Comparison of ENCODE assay signal across 9 cellular contexts in genomic region chr6:108805611-108806181, GRCh38. TPM values are rescaled to one million over a fixed set of nuclear protein-coding genes. Genes with fewer than 3 reads are reported as not detected.
DNase-seq lines count a peak whose midpoint lies in the region; ATAC-seq and TF ChIP-seq lines count a peak whose summit lies in the region.
"Had no signal": no experiment of that assay in that cellular context is flagged by ENCODE, and none has a peak within 500 bp of the region (broad histone marks: within the 10 kb centered on the region; RNA-seq: fewer than 3 reads in every experiment).

No MANE protein-coding gene starts in this region.

- H3K27ac ChIP-seq in BLaER1 treated with 17β-estradiol and CSF1 and Interleukin-3, amounts not matched to agents 10 nM and 100 nM: peak overlapping the region in 5 of 11 experiments; percentile 55 to 70 (median 59); a peak in 8 of 22 replicates
- no peak overlapping the region for H3K27ac ChIP-seq in CD8-positive, alpha-beta memory T cell (ENCODE audit: low read depth, low read length)
- H3K27ac ChIP-seq in dorsolateral prefrontal cortex: peak overlapping the region in 20 of 59 donors; percentile 2 to 76 (median 26)

- no peaks in the 10 kb centered on the region for H4K20me1 ChIP-seq in BLaER1 treated with 17β-estradiol and CSF1 and Interleukin-3, amounts not matched to agents 10 nM and 100 nM

- DNase-seq in SK-N-DZ (ENCODE audit: low spot score): peak; percentile 46
- DNase-seq in CD8-positive, alpha-beta memory T cell: no peak
- no peak for DNase-seq in EL
- DNase-seq in activated CD4-positive, alpha-beta T cell treated with anti-CD3 and anti-CD28 coated beads for 1 hour: no peak
- DNase-seq in dorsolateral prefrontal cortex: no peak

- no peak for TF ChIP-seq CTCF in dorsolateral prefrontal cortex (IDR thresholded peaks at IDR 0.05 in 54 of 56, conservative IDR thresholded peaks at IDR 0.05 in 2 of 56; ENCODE audit: low read depth in 1 of 56, partially characterized antibody in 56 of 56)

- no peaks in the 10 kb centered on the region for H3K36me3 ChIP-seq in BLaER1 treated with 17β-estradiol and CSF1 and Interleukin-3, amounts not matched to agents 10 nM and 100 nM
- H3K36me3 ChIP-seq in CD8-positive, alpha-beta memory T cell (ENCODE audit: insufficient read depth, low read length): no peaks in the 10 kb centered on the region

- no peaks in the 10 kb centered on the region for H3K27me3 ChIP-seq in BLaER1 treated with 17β-estradiol and CSF1 and Interleukin-3, amounts not matched to agents 10 nM and 100 nM
- H3K27me3 ChIP-seq in CD8-positive, alpha-beta memory T cell (ENCODE audit: insufficient read depth, low read length, poor library complexity, severe bottlenecking): no peaks in the 10 kb centered on the region
- no peaks in the 10 kb centered on the region for H3K27me3 ChIP-seq in dorsolateral prefrontal cortex

- H3K4me2 ChIP-seq in BLaER1 treated with 17β-estradiol and CSF1 and Interleukin-3, amounts not matched to agents 10 nM and 100 nM: peak overlapping the region in 7 of 11 experiments; percentile 0 to 79 (median 40); a peak in 10 of 22 replicates

- peaks cover 0 to 1% of the 10 kb centered on the region in 2 donors for H3K27me3 Mint-ChIP-seq in CD8-positive, alpha-beta memory T cell

- H3K4me1 Mint-ChIP-seq in CD8-positive, alpha-beta memory T cell: peaks cover 8 to 19% (median 17%) of the 10 kb centered on the region in 3 donors

- peak overlapping the region in 2 of 8 donors; percentile 19 to 26 for H3K27ac Mint-ChIP-seq in CD8-positive, alpha-beta memory T cell

- peaks cover 0 to 41% (median 6%) of the 10 kb centered on the region in 10 experiments; a peak in 11 of 20 replicates for H3K4me1 ChIP-seq in BLaER1 treated with 17β-estradiol and CSF1 and Interleukin-3, amounts not matched to agents 10 nM and 100 nM
- no peaks in the 10 kb centered on the region for H3K4me1 ChIP-seq in CD8-positive, alpha-beta memory T cell (ENCODE audit: insufficient read depth, low read length)

- POLR2A ChIA-PET in CD8-positive, alpha-beta memory T cell (lab: Charles Lee): interaction anchor here (0.6 kb wide), 1 partner anchor 982 kb away, joined by 3 read pairs; the partner anchor contains the start of gene SCML4

- H3K9ac ChIP-seq in BLaER1 treated with 17β-estradiol and CSF1 and Interleukin-3, amounts not matched to agents 10 nM and 100 nM: peak overlapping the region in 2 of 11 experiments; percentile 20 to 47; a peak in 2 of 22 replicates

- no peaks in the 10 kb centered on the region for H3K36me3 Mint-ChIP-seq in CD8-positive, alpha-beta memory T cell

- H3K9me3 ChIP-seq in BLaER1 treated with 17β-estradiol and CSF1 and Interleukin-3, amounts not matched to agents 10 nM and 100 nM (replicated peaks in 1 of 11): no peaks in the 10 kb centered on the region
- H3K9me3 ChIP-seq in CD8-positive, alpha-beta memory T cell (ENCODE audit: low read length): no peaks in the 10 kb centered on the region

- H3K4me3 Mint-ChIP-seq in CD8-positive, alpha-beta memory T cell: no peak overlapping the region
- H3K4me3 Mint-ChIP-seq: neural crest cell had no signal

- CTCF ChIA-PET in CD8-positive, alpha-beta memory T cell (lab: Charles Lee): interaction anchor here (1.2 kb wide), 1 partner anchor 18 kb away, joined by 3 read pairs; no protein-coding TSS in a partner anchor

- H3K4me3 ChIP-seq in BLaER1 treated with 17β-estradiol and CSF1 and Interleukin-3, amounts not matched to agents 10 nM and 100 nM: no peak overlapping the region
- H3K4me3 ChIP-seq in CD8-positive, alpha-beta memory T cell (ENCODE audit: low read length): no peak overlapping the region
- H3K4me3 ChIP-seq in dorsolateral prefrontal cortex: no peak overlapping the region

- H3K9me3 Mint-ChIP-seq in CD8-positive, alpha-beta memory T cell: no peaks in the 10 kb centered on the region
- H3K9me3 Mint-ChIP-seq: neural crest cell had no signal

- ATAC-seq in GM19372 (IDR thresholded peaks at IDR 0.05; ENCODE audit: low read depth, unreplicated experiment): peak; percentile 85
- ATAC-seq in HG03064 (IDR thresholded peaks at IDR 0.05; ENCODE audit: low read depth, unreplicated experiment): peak; percentile 78

- intact Hi-C loops in dorsolateral prefrontal cortex (cut with DNase I): no loop called here

RNA-seq across cellular contexts. Expression of gene ARMC2, which starts 42.5 kb away (rescaled TPM):
- 1.7 and 3.3 TPM in 2 replicates for polyA plus RNA-seq in SK-N-DZ (2014; cell fraction: cytosol; rRNA removed)
- 2.2 and 9.2 TPM in 2 replicates for polyA plus RNA-seq in SK-N-DZ (2014; cell fraction: nucleus; rRNA removed)
- 1 to 10 TPM; 6.2 to 6.7 TPM for total RNA-seq in CD8-positive, alpha-beta memory T cell
- polyA plus RNA-seq in CD8-positive, alpha-beta memory T cell: 6.1 TPM
- total RNA-seq in dorsolateral prefrontal cortex: 10 to 100 TPM; 21.4 to 65.7 (median 42.0) TPM
